ENCODE assay signal across 9 cellular contexts in genomic region chr1:92736395-92736794, GRCh38. TPM values are rescaled to one million over a fixed set of nuclear protein-coding genes. Genes with fewer than 3 reads are reported as not detected.
A peak's percentile ranks its signal among the peaks of the same experiment; 100 is the strongest.
DNase-seq lines count a peak whose midpoint lies in the region; ATAC-seq, FAIRE-seq and TF ChIP-seq lines count a peak whose summit lies in the region.
"Had no signal": no experiment of that assay in that cellular context is flagged by ENCODE, and none has a peak within 500 bp of the region (broad histone marks: within the 10 kb centered on the region; RNA-seq: fewer than 3 reads in every experiment).

No MANE protein-coding gene starts in this region.

- H3K4me1 ChIP-seq in breast epithelium (no peaks in the 10 kb centered on the region), small intestine (ENCODE audit: control insufficient read depth in 2 of 2, insufficient read depth in 1 of 2, low read depth in 1 of 2, low read length in 1 of 2) (no peaks in the 10 kb centered on the region)
- H3K4me1 ChIP-seq: SJSA1 had no signal

- CTCF ChIA-PET in MCF 10A (lab: Yijun Ruan, JAX) = interaction anchor here (0.6 to 1.9 kb wide), 11 partner anchors 10 to 740 kb away, joined by 3 to 5 read pairs (median 3); no protein-coding TSS in a partner anchor

- no peak for TF ChIP-seq CTCF in MCF 10A (IDR thresholded peaks at IDR 0.05; ENCODE audit: unreplicated experiment)
- TF ChIP-seq CTCF in breast epithelium (IDR thresholded peaks at IDR 0.05) = no peak
- TF ChIP-seq CTCF in LNCAP (IDR thresholded peaks at IDR 0.05) = peak; percentile 44; the same call in 1 of the 2 replicates

- no peak for ATAC-seq in GM21576 (IDR thresholded peaks at IDR 0.05; ENCODE audit: unreplicated experiment)

- H3K4me3 ChIP-seq in breast epithelium (no peak overlapping the region), small intestine (ENCODE audit: low read depth in 1 of 2, low read length in 2 of 2) (no peak overlapping the region)
- H3K4me3 ChIP-seq: SJSA1 had no signal

- H3K36me3 ChIP-seq in breast epithelium = no peaks in the 10 kb centered on the region
- no peaks in the 10 kb centered on the region for H3K36me3 ChIP-seq in small intestine (ENCODE audit: control insufficient read depth in 2 of 2, insufficient read depth in 2 of 2, low read length in 2 of 2)
- H3K36me3 ChIP-seq: SJSA1 had no signal

- H3K27ac Mint-ChIP-seq in MCF 10A (ENCODE audit: low read depth, unreplicated experiment) = no peak overlapping the region

- POLR2A ChIA-PET in MCF 10A (lab: Yijun Ruan, JAX) = no interaction called here

- peak; percentile 23 for DNase-seq in MCF 10A (ENCODE audit: unreplicated experiment)
- no peak for DNase-seq in breast epithelium (ENCODE audit: low spot score in 2 of 2)
- peak; percentile 40 for DNase-seq in dermis blood vessel endothelial cell
- DNase-seq in small intestine = peak; percentile 11
- no peak for DNase-seq in COLO668 (lab: John Stamatoyannopoulos, UW; ENCODE audit: unreplicated experiment)
- DNase-seq in activated gamma-delta T cell treated with Interleukin-2 at 50 U/mL for 16 hours = no peak

- no TSS peak for BruUV-seq in MCF 10A (replicated peaks; lab: Mats Ljungman, UMichigan)

- peaks cover 4% of the 10 kb centered on the region for H3K36me3 Mint-ChIP-seq in MCF 10A (ENCODE audit: insufficient read depth, unreplicated experiment)

- no peak overlapping the region for H3K27ac ChIP-seq in breast epithelium
- no peak overlapping the region for H3K27ac ChIP-seq in small intestine (ENCODE audit: low read depth in 1 of 2, low read length in 1 of 2)
- H3K27ac ChIP-seq: SJSA1 had no signal

- H3K9me3 ChIP-seq in breast epithelium = no peaks in the 10 kb centered on the region
- no peaks in the 10 kb centered on the region for H3K9me3 ChIP-seq in small intestine (ENCODE audit: control insufficient read depth, low read depth)
- H3K9me3 ChIP-seq: SJSA1 had no signal

- no peaks in the 10 kb centered on the region for H3K27me3 Mint-ChIP-seq in MCF 10A (ENCODE audit: insufficient read depth, unreplicated experiment)

- H3K4me1 Mint-ChIP-seq in MCF 10A (ENCODE audit: insufficient read depth, unreplicated experiment) = peaks cover 6% of the 10 kb centered on the region

- no peak for TF ChIP-seq POLR2A in breast epithelium (IDR thresholded peaks at IDR 0.05)

- no peak for FAIRE-seq in small intestine (lab: Jason Lieb, UNC)

- H3K27me3 ChIP-seq in breast epithelium (no peaks in the 10 kb centered on the region), small intestine (ENCODE audit: control insufficient read depth in 2 of 2, insufficient read depth in 2 of 2, low read length in 2 of 2) (no peaks in the 10 kb centered on the region)
- H3K27me3 ChIP-seq: SJSA1 had no signal

- no peak overlapping the region for H3K4me3 Mint-ChIP-seq in MCF 10A (ENCODE audit: unreplicated experiment)

- WGBS in small intestine, 3 donors = 78 to 82% (median 81%) methylated on average over 4 of the region's 4 CpGs

- intact Hi-C loops in MCF 10A (cut with micrococcal nuclease) (no loop called here), breast epithelium (cut with DNase I; ENCODE audit: low total_unique reads) (no loop called here)

- H3K9me3 Mint-ChIP-seq in MCF 10A (ENCODE audit: unreplicated experiment) = no peaks in the 10 kb centered on the region

RNA-seq across cellular contexts. Expression of gene EVI5, which starts 48.5 kb away (rescaled TPM):
- 23.2 and 25.0 TPM in 2 replicates for total RNA-seq in MCF 10A (2022)
- total RNA-seq in breast epithelium = 10 to 100 TPM; 28.0 to 38.7 (median 31.2) TPM
- total RNA-seq in dermis blood vessel endothelial cell = 23.0 and 25.5 TPM in 2 replicates
- 1 to 10 TPM; 3.2 to 6.4 (median 4.5) TPM for polyA plus RNA-seq in small intestine

Comparison
In these comparisons a context has a peak if more than half of its experiments do, and no peak if none do; other contexts are left out.
1. DNase-seq: peak in MCF 10A (single experiment), dermis blood vessel endothelial cell (single experiment) and small intestine (single experiment); none in breast epithelium (0 of 2), COLO668 (single experiment) and activated gamma-delta T cell treated with Interleukin-2 at 50 U/mL for 16 hours (single experiment).